Comparison of ENCODE assay signal across 17 cellular contexts in the genomic region with DNA sequence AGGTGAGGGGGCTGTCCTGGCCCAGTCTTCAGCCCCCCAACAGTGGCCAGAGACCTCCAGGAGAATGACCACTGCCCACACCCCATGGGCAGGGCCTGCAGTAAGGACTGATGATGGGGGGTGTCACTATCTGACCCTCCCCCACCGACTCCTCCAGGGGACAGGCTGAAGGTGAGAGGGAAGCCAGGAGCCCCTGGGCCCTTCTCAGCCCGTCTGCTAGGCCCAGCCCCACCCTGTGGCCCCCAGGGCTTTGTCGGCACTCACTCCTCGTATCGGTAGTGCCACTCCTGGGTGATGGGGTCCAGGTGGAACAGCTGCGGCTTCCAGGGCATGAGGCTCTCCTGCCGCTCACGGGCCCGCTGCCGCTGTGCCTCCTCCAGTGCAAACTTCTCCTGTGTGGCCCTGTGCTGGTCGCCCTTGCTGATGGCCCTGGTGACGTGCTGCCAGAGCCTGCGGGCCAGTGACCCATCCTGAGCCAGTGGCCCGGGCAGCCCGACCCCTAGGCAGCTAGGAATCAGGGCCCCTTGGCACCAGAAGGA.
"Had no signal": no experiment of that assay in that cellular context is flagged by ENCODE, and none has a peak within 500 bp of the region (broad histone marks: within the 10 kb centered on the region; RNA-seq: fewer than 3 reads in every experiment).

No MANE protein-coding gene starts in this region.

- H3K27ac Mint-ChIP-seq: activated naive CD4-positive, alpha-beta T cell treated with anti-CD3 and anti-CD28 coated beads, Interleukin-2, amount 10 ng/mL, durations not matched to agents 7 days and 5 days; activated T-helper 2 cell treated with anti-CD3 and anti-CD28 coated beads, Interferon-gamma antibody, Interleukin-2, Interleukin-4, amounts not matched to agents 10 μg/mL and 5 μg/mL and 100 μg/mL, durations not matched to agents 14 hours and 24 hours and 36 hours had no signal

- DNase-seq: activated CD4-positive, alpha-beta T cell treated with anti-CD3 and anti-CD28 coated beads for 48 hours; activated CD8-positive, alpha-beta T cell treated with anti-CD3 and anti-CD28 coated beads, Interleukin-2, amount 10 ng/mL, durations not matched to agents 7 days and 5 days; activated naive CD4-positive, alpha-beta T cell treated with anti-CD3 and anti-CD28 coated beads, Interleukin-2, amount 10 ng/mL, durations not matched to agents 7 days and 5 days; colonic mucosa; effector CD4-positive, alpha-beta T cell; foreskin melanocyte; islet precursor cell; T-helper 1 cell had no signal

- H3K27me3 ChIP-seq: cardiac muscle cell, colonic mucosa, heart left ventricle, left lung, tibial nerve had no signal

- H3K36me3 ChIP-seq: cardiac muscle cell, colonic mucosa, WERI-Rb-1 had no signal

- H3K4me1 ChIP-seq: parathyroid adenoma had no signal

- H3K9me3 Mint-ChIP-seq: activated naive CD4-positive, alpha-beta T cell treated with anti-CD3 and anti-CD28 coated beads, Interleukin-2, amount 10 ng/mL, durations not matched to agents 7 days and 5 days; activated T-helper 2 cell treated with anti-CD3 and anti-CD28 coated beads, Interferon-gamma antibody, Interleukin-2, Interleukin-4, amounts not matched to agents 10 μg/mL and 5 μg/mL and 100 μg/mL, durations not matched to agents 14 hours and 24 hours and 36 hours; neural crest cell had no signal

- H3K9ac ChIP-seq: parathyroid adenoma had no signal

- H3K36me3 Mint-ChIP-seq: activated naive CD4-positive, alpha-beta T cell treated with anti-CD3 and anti-CD28 coated beads, Interleukin-2, amount 10 ng/mL, durations not matched to agents 7 days and 5 days had no signal

- H3K4me3 Mint-ChIP-seq: activated CD8-positive, alpha-beta T cell treated with anti-CD3 and anti-CD28 coated beads, Interleukin-2, amount 10 ng/mL, durations not matched to agents 7 days and 5 days; activated naive CD4-positive, alpha-beta T cell treated with anti-CD3 and anti-CD28 coated beads, Interleukin-2, amount 10 ng/mL, durations not matched to agents 7 days and 5 days; neural crest cell had no signal

- H2AFZ ChIP-seq: parathyroid adenoma had no signal

- H3K79me2 ChIP-seq: parathyroid adenoma had no signal

- H3K4me3 ChIP-seq: cardiac muscle cell, colonic mucosa, heart left ventricle, left lung, skin epidermis, tibial nerve had no signal

- H3K27ac ChIP-seq: cardiac muscle cell, colonic mucosa, heart left ventricle, parathyroid adenoma had no signal

- H3K9me3 ChIP-seq: colonic mucosa, heart left ventricle, left lung, tibial nerve had no signal
